1 cellular context compared by ENCODE assay signal in genomic region chr17:81222906-81223757, GRCh38.
TF ChIP-seq lines count a peak whose summit lies in the region.

Gene CEP131, minus strand, starts transcription at chr17:81222965. Its CDS starts 2,909 bp downstream, at chr17:81220056.

TF ChIP-seq in HepG2, 621 proteins besides CTCF, POLR2A, EP300 and RAD21 (continued from another document and continues in another):
- TF ChIP-seq ZBTB25 (CRISPR knock-in tag; IDR thresholded peaks at IDR 0.05) (no peak), MLLT10 (CRISPR knock-in tag; IDR thresholded peaks at IDR 0.05) (no peak), HES4 (CRISPR knock-in tag; IDR thresholded peaks at IDR 0.05; ENCODE audit: borderline replicate concordance) (peak; percentile 83; the same call in 1 of the 2 replicates), PCBP1 (IDR thresholded peaks at IDR 0.05; ENCODE audit: borderline replicate concordance, low read depth, low read length) (0 out of 2 replicates have a peak, but pooled peaks have one; percentile 13), ZNF691 (CRISPR knock-in tag; IDR thresholded peaks at IDR 0.05; ENCODE audit: borderline replicate concordance, low read depth) (no peak; the same call in 1 of the 2 replicates), ZSCAN25 (CRISPR knock-in tag; IDR thresholded peaks at IDR 0.05) (0 out of 2 replicates have a peak, but pooled peaks have one; percentile 14), ZBTB7A (CRISPR knock-in tag; IDR thresholded peaks at IDR 0.05) (no peak), ZNF296 (CRISPR knock-in tag; conservative IDR thresholded peaks at IDR 0.05) (0 out of 2 replicates have a peak, but pooled peaks have one; percentile 67), ZSCAN31 (CRISPR knock-in tag; IDR thresholded peaks at IDR 0.05; ENCODE audit: low read depth) (peak; percentile 30; the same call in 1 of the 2 replicates), E2F5 (CRISPR knock-in tag; conservative IDR thresholded peaks at IDR 0.05) (peak; percentile 96), ZNF512 (CRISPR knock-in tag; IDR thresholded peaks at IDR 0.05) (no peak), CREB3 (CRISPR knock-in tag; IDR thresholded peaks at IDR 0.05) (0 out of 2 replicates have a peak, but pooled peaks have one; percentile 25), SNRNP70 (IDR thresholded peaks at IDR 0.05; ENCODE audit: low read depth, low read length) (no peak), ZHX2 (IDR thresholded peaks at IDR 0.05; ENCODE audit: low read depth) (no peak), ZHX2 (CRISPR knock-in tag; IDR thresholded peaks at IDR 0.05; ENCODE audit: borderline replicate concordance) (no peak), HOXA5 (CRISPR knock-in tag; IDR thresholded peaks at IDR 0.05) (peak; percentile 76), FOXJ3 (CRISPR knock-in tag; IDR thresholded peaks at IDR 0.05; ENCODE audit: borderline replicate concordance) (no peak), AFF4 (CRISPR knock-in tag; IDR thresholded peaks at IDR 0.05) (no peak), SP2 (CRISPR knock-in tag; IDR thresholded peaks at IDR 0.05) (peak; percentile 97), ZNF652 (CRISPR knock-in tag; IDR thresholded peaks at IDR 0.05; ENCODE audit: borderline replicate concordance, low read depth) (no peak), ZMAT3 (CRISPR knock-in tag; conservative IDR thresholded peaks at IDR 0.05) (peak; percentile 96), HNRNPLL (IDR thresholded peaks at IDR 0.05; ENCODE audit: low read depth, low read length, poor library complexity, severe bottlenecking) (peak; percentile 93), NRL (CRISPR knock-in tag; IDR thresholded peaks at IDR 0.05; ENCODE audit: borderline replicate concordance) (peak; percentile 62), HMG20A (CRISPR knock-in tag; IDR thresholded peaks at IDR 0.05; ENCODE audit: borderline replicate concordance) (peak; percentile 28; the same call in 1 of the 2 replicates), RBAK (CRISPR knock-in tag; IDR thresholded peaks at IDR 0.05) (0 out of 2 replicates have a peak, but pooled peaks have one; percentile 54), ATF1 (CRISPR knock-in tag; IDR thresholded peaks at IDR 0.05) (no peak), CREB1 (IDR thresholded peaks at IDR 0.05) (peak; percentile 91), CREB1 (CRISPR knock-in tag; IDR thresholded peaks at IDR 0.05) (no peak; the same call in 1 of the 2 replicates), NFE2L2 (IDR thresholded peaks at IDR 0.05; ENCODE audit: low read length) (no peak), ZNF83 (CRISPR knock-in tag; IDR thresholded peaks at IDR 0.05; ENCODE audit: borderline replicate concordance) (no peak; the same call in 1 of the 2 replicates), CC2D1A (CRISPR knock-in tag; IDR thresholded peaks at IDR 0.05) (no peak), CERS6 (CRISPR knock-in tag; IDR thresholded peaks at IDR 0.05) (no peak; the same call in 1 of the 2 replicates), ZNF280B (CRISPR knock-in tag; IDR thresholded peaks at IDR 0.05; ENCODE audit: borderline replicate concordance) (peak; percentile 85; the same call in 1 of the 2 replicates), ETV6 (CRISPR knock-in tag; conservative IDR thresholded peaks at IDR 0.05) (peak; percentile 57; the same call in 1 of the 2 replicates), SALL1 (CRISPR knock-in tag; IDR thresholded peaks at IDR 0.05) (peak; percentile 72), MBNL3 (CRISPR knock-in tag; conservative IDR thresholded peaks at IDR 0.05) (no peak), ZNF136 (CRISPR knock-in tag; IDR thresholded peaks at IDR 0.05; ENCODE audit: low read depth) (no peak), ZNF569 (CRISPR knock-in tag; IDR thresholded peaks at IDR 0.05; ENCODE audit: borderline replicate concordance) (peak; percentile 89; the same call in 1 of the 2 replicates), ZBTB20 (CRISPR knock-in tag; IDR thresholded peaks at IDR 0.05; ENCODE audit: borderline replicate concordance, low read depth) (peak; percentile 73; the same call in 1 of the 2 replicates), ZNF547 (CRISPR knock-in tag; IDR thresholded peaks at IDR 0.05) (peak; percentile 79), ZNF264 (CRISPR knock-in tag; IDR thresholded peaks at IDR 0.05) (no peak), ZNF615 (CRISPR knock-in tag; IDR thresholded peaks at IDR 0.05; ENCODE audit: borderline replicate concordance) (no peak), ZBTB21 (CRISPR knock-in tag; IDR thresholded peaks at IDR 0.05) (no peak)
